ENCODE assay signal across 20 cellular contexts in genomic region chr22:21989049-21989448, GRCh38.
"Had no signal": no experiment of that assay in that cellular context is flagged by ENCODE, and none has a peak within 500 bp of the region (broad histone marks: within the 10 kb centered on the region; RNA-seq: fewer than 3 reads in every experiment).

No MANE protein-coding gene starts in this region.

- H3K27ac ChIP-seq: adrenal gland, gastroesophageal sphincter, heart right ventricle, neutrophil, pancreas, stomach, testis, upper lobe of left lung had no signal

- FAIRE-seq: endometrium, pancreas, TTC549 had no signal

- H3K4me3 ChIP-seq: adrenal gland, gastroesophageal sphincter, heart right ventricle, pancreas, smooth muscle cell, stomach, testis, upper lobe of left lung had no signal

- H3K27me3 ChIP-seq: adrenal gland, neutrophil, pancreas, testis, upper lobe of left lung had no signal

- H3K4me2 ChIP-seq: smooth muscle cell had no signal

- H3K4me1 ChIP-seq: adrenal gland, gastroesophageal sphincter, heart right ventricle, pancreas, stomach, testis, upper lobe of left lung had no signal

- H3K36me3 ChIP-seq: adrenal gland, gastroesophageal sphincter, heart right ventricle, neutrophil, pancreas, stomach, upper lobe of left lung had no signal

- DNase-seq: activated CD4-positive, alpha-beta T cell treated with anti-CD3 and anti-CD28 coated beads, Interleukin-2, amount 50 U/mL, for 48 hours; activated gamma-delta T cell treated with Interleukin-2 at 50 U/mL for 16 hours; activated T-cell treated with anti-CD3 and anti-CD28 coated beads for 4 hours; adrenal gland; cerebellar nuclear complex; cortex of kidney; heart right ventricle; immature natural killer cell; left ventricle myocardium superior; naive thymus-derived CD8-positive, alpha-beta T cell; pancreas; stimulated activated CD4-positive, alpha-beta T cell treated with anti-CD3 and anti-CD28 coated beads, Interleukin-4, amount 100 ng/mL, for 24 hours; stomach; testis; upper lobe of left lung had no signal

- H3K9me3 ChIP-seq: adrenal gland, gastroesophageal sphincter, heart right ventricle, neutrophil, pancreas, stomach, testis, upper lobe of left lung had no signal
